ENCODE assay signal across 1 cellular context in the genomic region with DNA sequence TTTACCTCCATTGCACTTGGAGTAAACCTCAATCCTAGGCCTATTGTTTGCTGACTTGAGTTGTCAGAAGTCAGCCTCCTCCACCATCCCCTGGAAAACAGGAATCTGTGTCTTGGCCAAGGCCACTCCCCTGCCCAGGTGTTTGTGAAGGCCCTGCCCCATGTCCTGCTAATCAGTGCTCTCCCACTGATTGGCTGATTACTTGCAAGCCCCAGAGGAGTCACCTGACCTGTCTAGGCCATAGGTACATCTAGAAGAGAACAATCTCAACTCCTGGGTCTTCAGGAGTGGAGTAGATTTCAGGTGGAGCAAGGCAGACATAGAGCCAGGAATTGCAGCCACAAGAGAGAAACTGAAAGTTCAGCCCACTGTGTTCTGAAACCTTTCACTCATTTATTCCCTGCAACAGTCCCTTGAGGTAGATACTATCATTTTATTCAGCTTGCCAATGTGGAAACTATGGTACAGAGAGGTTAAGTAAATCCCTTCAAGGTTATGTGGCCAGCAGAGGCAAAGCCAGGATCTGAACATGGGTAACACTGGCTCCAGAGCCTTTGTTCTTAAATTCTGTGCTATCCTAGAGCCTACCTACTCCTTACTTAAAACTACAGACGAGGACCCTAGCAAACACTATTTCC.
TF ChIP-seq lines count a peak whose summit lies in the region.

No MANE protein-coding gene starts in this region.

TF ChIP-seq in liver, 16 proteins besides CTCF, POLR2A, EP300 and RAD21 (continued from another document):
- TF ChIP-seq, protein P1, sequence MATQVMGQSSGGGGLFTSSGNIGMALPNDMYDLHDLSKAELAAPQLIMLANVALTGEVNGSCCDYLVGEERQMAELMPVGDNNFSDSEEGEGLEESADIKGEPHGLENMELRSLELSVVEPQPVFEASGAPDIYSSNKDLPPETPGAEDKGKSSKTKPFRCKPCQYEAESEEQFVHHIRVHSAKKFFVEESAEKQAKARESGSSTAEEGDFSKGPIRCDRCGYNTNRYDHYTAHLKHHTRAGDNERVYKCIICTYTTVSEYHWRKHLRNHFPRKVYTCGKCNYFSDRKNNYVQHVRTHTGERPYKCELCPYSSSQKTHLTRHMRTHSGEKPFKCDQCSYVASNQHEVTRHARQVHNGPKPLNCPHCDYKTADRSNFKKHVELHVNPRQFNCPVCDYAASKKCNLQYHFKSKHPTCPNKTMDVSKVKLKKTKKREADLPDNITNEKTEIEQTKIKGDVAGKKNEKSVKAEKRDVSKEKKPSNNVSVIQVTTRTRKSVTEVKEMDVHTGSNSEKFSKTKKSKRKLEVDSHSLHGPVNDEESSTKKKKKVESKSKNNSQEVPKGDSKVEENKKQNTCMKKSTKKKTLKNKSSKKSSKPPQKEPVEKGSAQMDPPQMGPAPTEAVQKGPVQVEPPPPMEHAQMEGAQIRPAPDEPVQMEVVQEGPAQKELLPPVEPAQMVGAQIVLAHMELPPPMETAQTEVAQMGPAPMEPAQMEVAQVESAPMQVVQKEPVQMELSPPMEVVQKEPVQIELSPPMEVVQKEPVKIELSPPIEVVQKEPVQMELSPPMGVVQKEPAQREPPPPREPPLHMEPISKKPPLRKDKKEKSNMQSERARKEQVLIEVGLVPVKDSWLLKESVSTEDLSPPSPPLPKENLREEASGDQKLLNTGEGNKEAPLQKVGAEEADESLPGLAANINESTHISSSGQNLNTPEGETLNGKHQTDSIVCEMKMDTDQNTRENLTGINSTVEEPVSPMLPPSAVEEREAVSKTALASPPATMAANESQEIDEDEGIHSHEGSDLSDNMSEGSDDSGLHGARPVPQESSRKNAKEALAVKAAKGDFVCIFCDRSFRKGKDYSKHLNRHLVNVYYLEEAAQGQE (IDR thresholded peaks at IDR 0.05) = no peak
- no peak for TF ChIP-seq EGR1 (IDR thresholded peaks at IDR 0.05; ENCODE audit: low read depth in 2 of 2)
- TF ChIP-seq YY1 (IDR thresholded peaks at IDR 0.05) = no peak
TF ChIP-seq in liver: peak in this region for 0.
